In the genomic region with DNA sequence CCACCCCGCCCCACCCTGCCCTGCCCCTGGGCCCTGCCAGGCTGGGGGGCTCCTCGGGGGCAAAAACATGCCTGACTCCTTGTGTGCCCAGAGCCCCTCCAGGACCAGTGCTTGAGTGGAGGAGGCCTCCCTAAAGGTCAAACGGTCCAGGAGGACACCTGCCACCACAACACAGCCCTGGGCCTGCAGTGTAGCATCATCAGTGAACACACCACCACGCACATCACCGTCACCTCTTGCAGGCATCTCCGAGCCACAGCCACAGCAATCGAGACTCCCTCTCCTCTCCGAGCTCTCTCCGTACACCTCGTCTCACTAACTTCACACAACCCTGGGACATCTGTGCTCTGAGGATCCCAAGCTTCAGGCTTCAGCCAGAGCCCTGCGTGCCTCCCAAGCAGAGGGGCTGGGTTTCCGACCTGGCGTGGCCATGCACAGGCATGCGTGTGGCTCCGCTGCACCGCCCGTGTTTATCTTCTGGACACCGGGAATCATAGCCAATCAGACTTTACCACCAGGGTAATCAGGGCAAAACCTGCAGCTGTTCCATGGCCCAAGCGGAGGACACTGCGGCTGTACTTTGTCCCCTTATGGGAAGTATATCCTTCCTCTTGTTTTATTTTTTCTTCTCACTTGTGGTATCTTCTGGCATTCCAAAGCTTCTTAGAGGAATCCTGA, we compare ENCODE assay signal across 31 cellular contexts. TPM values are rescaled to one million over a fixed set of nuclear protein-coding genes. Genes with fewer than 3 reads are reported as not detected.
A peak's percentile ranks its signal among the peaks of the same experiment; 100 is the strongest.
DNase-seq lines count a peak whose midpoint lies in the region; ATAC-seq and TF ChIP-seq lines count a peak whose summit lies in the region.
"Had no signal": no experiment of that assay in that cellular context is flagged by ENCODE, and none has a peak within 500 bp of the region (broad histone marks: within the 10 kb centered on the region; RNA-seq: fewer than 3 reads in every experiment).

No MANE protein-coding gene starts in this region.

- no peak overlapping the region for H3K4me2 ChIP-seq in SK-N-SH
- peak overlapping the region; percentile 41 for H3K4me2 ChIP-seq in hepatocyte
- no peak overlapping the region for H3K4me2 ChIP-seq in Karpas-422 (ENCODE audit: low read depth, low read length, poor library complexity, severe bottlenecking)
- no peak overlapping the region for H3K4me2 ChIP-seq in mesendoderm (ENCODE audit: low read length)

- no peaks in the 10 kb centered on the region for H3K9me2 ChIP-seq in SK-N-SH
- no peaks in the 10 kb centered on the region for H3K9me2 ChIP-seq in hepatocyte (replicated peaks; ENCODE audit: insufficient read depth)
- H3K9me2 ChIP-seq in Karpas-422 (replicated peaks; ENCODE audit: insufficient read depth, low read length), result no peaks in the 10 kb centered on the region

- H3K4ac ChIP-seq in mesendoderm (ENCODE audit: low read depth, low read length), result no peak overlapping the region

- H3K27ac ChIP-seq in SK-N-SH (ENCODE audit: low read depth in 2 of 2, low read length in 1 of 2) (no peak overlapping the region), hepatocyte (peak overlapping the region; percentile 92), Karpas-422 (ENCODE audit: low read length) (no peak overlapping the region), mesendoderm (ENCODE audit: low read depth, low read length) (no peak overlapping the region)
- H3K27ac ChIP-seq: 22Rv1, lower lobe of right lung had no signal

- POLR2A ChIA-PET in SK-N-SH (lab: Yijun Ruan, JAX), result no interaction called here

- TF ChIP-seq EP300 in SK-N-SH (IDR thresholded peaks at IDR 0.05; ENCODE audit: borderline replicate concordance in 1 of 2, low read depth in 1 of 2, low read length in 1 of 2), result no peak

- WGBS in SK-N-SH (ENCODE audit: low lambda C conversion rate), result 76% methylated on average over 17 of the region's 20 CpGs
- 58% methylated on average over 18 of the region's 20 CpGs for WGBS in hepatocyte (ENCODE audit: low lambda C conversion rate, missing lambda C conversion rate)
- no CpG with 5 or more reads among the region's 20 CpGs for WGBS in mesendoderm (ENCODE audit: extremely low coverage, insufficient coverage, low lambda C conversion rate)

- no peak for TF ChIP-seq CTCF in SK-N-SH (IDR thresholded peaks at IDR 0.05)
- no peak for TF ChIP-seq CTCF in hepatocyte (IDR thresholded peaks at IDR 0.05; ENCODE audit: poor library complexity)

- no peak overlapping the region for H2AK5ac ChIP-seq in mesendoderm (ENCODE audit: low read length)

- no peak for TF ChIP-seq RAD21 in SK-N-SH (IDR thresholded peaks at IDR 0.05; ENCODE audit: low read length)

- H3K9me3 ChIP-seq in SK-N-SH, result no peaks in the 10 kb centered on the region
- no peaks in the 10 kb centered on the region for H3K9me3 ChIP-seq in hepatocyte (ENCODE audit: low read depth)
- H3K9me3 ChIP-seq in Karpas-422 (ENCODE audit: low read length), result no peaks in the 10 kb centered on the region
- H3K9me3 ChIP-seq: lower lobe of right lung, MG63 had no signal

- no peak overlapping the region for H4K5ac ChIP-seq in mesendoderm (ENCODE audit: low read length)

- H3K4me1 ChIP-seq in SK-N-SH (ENCODE audit: control insufficient read depth in 1 of 2, insufficient read depth in 2 of 2, low read depth in 1 of 2, low read length in 1 of 2) (peaks cover 0 to 30% of the 10 kb centered on the region in 2 experiments; a peak in 1 of 4 replicates), hepatocyte (ENCODE audit: insufficient read depth) (peaks cover 23% of the 10 kb centered on the region), Karpas-422 (ENCODE audit: low read length) (no peaks in the 10 kb centered on the region), mesendoderm (ENCODE audit: control insufficient read depth, low read depth, low read length) (no peaks in the 10 kb centered on the region)
- H3K4me1 ChIP-seq: lower lobe of right lung had no signal

- H3K4me3 ChIP-seq in SK-N-SH (ENCODE audit: low read depth in 2 of 2, low read length in 1 of 2), result no peak overlapping the region
- H3K4me3 ChIP-seq in hepatocyte, result no peak overlapping the region
- no peak overlapping the region for H3K4me3 ChIP-seq in Karpas-422 (ENCODE audit: low read length)
- no peak overlapping the region for H3K4me3 ChIP-seq in mesendoderm (ENCODE audit: low read length)
- H3K4me3 ChIP-seq: lower lobe of right lung, MG63 had no signal

- in situ Hi-C loops in G401 (cut with HindIII; ENCODE audit: low sequenced_read_pairs), result no loop called here

- H3K36me3 ChIP-seq in SK-N-SH (replicated peaks in 1 of 2; ENCODE audit: control insufficient read depth in 1 of 2, insufficient read depth in 2 of 2, low read length in 1 of 2) (no peaks in the 10 kb centered on the region), hepatocyte (replicated peaks; ENCODE audit: insufficient read depth, low read depth) (no peaks in the 10 kb centered on the region), Karpas-422 (ENCODE audit: insufficient read depth, low read length) (no peaks in the 10 kb centered on the region), mesendoderm (ENCODE audit: control insufficient read depth, insufficient read depth, low read length) (no peaks in the 10 kb centered on the region)
- H3K36me3 ChIP-seq: lower lobe of right lung, MG63 had no signal

- H4K20me1 ChIP-seq in SK-N-SH (ENCODE audit: insufficient read depth) (no peaks in the 10 kb centered on the region), hepatocyte (ENCODE audit: insufficient read depth, poor library complexity, severe bottlenecking) (no peaks in the 10 kb centered on the region), Karpas-422 (ENCODE audit: insufficient read depth, low read depth, low read length) (no peaks in the 10 kb centered on the region)

- no peak overlapping the region for H3K9ac ChIP-seq in SK-N-SH
- no peak overlapping the region for H3K9ac ChIP-seq in Karpas-422 (ENCODE audit: low read length)
- no peak overlapping the region for H3K9ac ChIP-seq in mesendoderm (ENCODE audit: low read length)

- CTCF ChIA-PET in SK-N-SH (lab: Yijun Ruan, JAX), result no interaction called here

- no peaks in the 10 kb centered on the region for H3F3A ChIP-seq in SK-N-SH (replicated peaks; ENCODE audit: insufficient read depth)

- ATAC-seq in SK-N-SH treated with all-trans-retinoic acid at 6 μM for 48 hours, result no peak
- ATAC-seq: activated CD8-positive, alpha-beta T cell treated with anti-CD3 and anti-CD28 coated beads for 36 hours; HCT116; lower lobe of right lung; right cardiac atrium had no signal

- no peak overlapping the region for H3K23ac ChIP-seq in mesendoderm (ENCODE audit: low read length)

- H3K27me3 ChIP-seq in SK-N-SH (ENCODE audit: insufficient read depth), result no peaks in the 10 kb centered on the region
- peaks cover 4% of the 10 kb centered on the region for H3K27me3 ChIP-seq in hepatocyte
- no peaks in the 10 kb centered on the region for H3K27me3 ChIP-seq in Karpas-422 (ENCODE audit: low read length)
- peaks cover 4% of the 10 kb centered on the region for H3K27me3 ChIP-seq in mesendoderm (ENCODE audit: insufficient read depth, low read length, poor library complexity)

- H2AFZ ChIP-seq in SK-N-SH (ENCODE audit: low read depth), result no peak overlapping the region
- no peak overlapping the region for H2AFZ ChIP-seq in hepatocyte
- H2AFZ ChIP-seq in Karpas-422 (ENCODE audit: low read length), result no peak overlapping the region

- no peak overlapping the region for H2BK15ac ChIP-seq in mesendoderm (replicated peaks; ENCODE audit: low read depth)

- H2BK120ac ChIP-seq in mesendoderm (ENCODE audit: low read depth, low read length), result no peak overlapping the region

- H3K79me2 ChIP-seq in SK-N-SH (ENCODE audit: insufficient read depth) (no peaks in the 10 kb centered on the region), hepatocyte (peaks cover 21% of the 10 kb centered on the region), Karpas-422 (ENCODE audit: low read length) (no peaks in the 10 kb centered on the region), mesendoderm (ENCODE audit: control insufficient read depth, insufficient read depth, low read length) (no peaks in the 10 kb centered on the region)

- H3K18ac ChIP-seq in mesendoderm (ENCODE audit: low read length), result no peak overlapping the region

- no peaks in the 10 kb centered on the region for H3K79me1 ChIP-seq in mesendoderm (ENCODE audit: low read length)

- H3K56ac ChIP-seq in mesendoderm (ENCODE audit: low read length), result no peak overlapping the region

- H4K8ac ChIP-seq in mesendoderm (ENCODE audit: low read depth, low read length), result no peak overlapping the region

- DNase-seq in SK-N-SH, result peak; percentile 30
- peak; percentile 81 for DNase-seq in hepatocyte (ENCODE audit: low spot score)
- DNase-seq in myocyte (ENCODE audit: low read depth), result peak; percentile 15
- no peak for DNase-seq in Karpas-422
- no peak for DNase-seq in NCI-H146 (lab: John Stamatoyannopoulos, UW)
- no peak for DNase-seq in mesendoderm
- DNase-seq in G401 (ENCODE audit: low spot score), result no peak
- DNase-seq: activated CD8-positive, alpha-beta T cell treated with anti-CD3 and anti-CD28 coated beads for 36 hours; activated naive CD4-positive, alpha-beta T cell treated with anti-CD3 and anti-CD28 coated beads for 36 hours; C1 segment of cervical spinal cord; central memory CD4-positive, alpha-beta T cell; dermis blood vessel endothelial cell; DMS53; endodermal cell; islet precursor cell; MG63; NCI-H1105; NCI-H1930; NCI-H510A treated with DMSO at 0.1 percent for 48 hours; SHP77; stimulated activated CD4-positive, alpha-beta T cell treated with anti-CD3 and anti-CD28 coated beads, Interleukin-4, amount 100 ng/mL, for 4 hours; T-helper 9 cell; trophoblast cell had no signal

- H2BK5ac ChIP-seq in mesendoderm (ENCODE audit: low read length), result no peak overlapping the region

TF ChIP-seq in SK-N-SH treated with all-trans-retinoic acid at 6 μM for 48 hours, 23 proteins besides CTCF, POLR2A, EP300 and RAD21 (continues in another document):
- no peak for TF ChIP-seq ZNF8 (CRISPR knock-in tag; IDR thresholded peaks at IDR 0.05)
- TF ChIP-seq, protein P1, sequence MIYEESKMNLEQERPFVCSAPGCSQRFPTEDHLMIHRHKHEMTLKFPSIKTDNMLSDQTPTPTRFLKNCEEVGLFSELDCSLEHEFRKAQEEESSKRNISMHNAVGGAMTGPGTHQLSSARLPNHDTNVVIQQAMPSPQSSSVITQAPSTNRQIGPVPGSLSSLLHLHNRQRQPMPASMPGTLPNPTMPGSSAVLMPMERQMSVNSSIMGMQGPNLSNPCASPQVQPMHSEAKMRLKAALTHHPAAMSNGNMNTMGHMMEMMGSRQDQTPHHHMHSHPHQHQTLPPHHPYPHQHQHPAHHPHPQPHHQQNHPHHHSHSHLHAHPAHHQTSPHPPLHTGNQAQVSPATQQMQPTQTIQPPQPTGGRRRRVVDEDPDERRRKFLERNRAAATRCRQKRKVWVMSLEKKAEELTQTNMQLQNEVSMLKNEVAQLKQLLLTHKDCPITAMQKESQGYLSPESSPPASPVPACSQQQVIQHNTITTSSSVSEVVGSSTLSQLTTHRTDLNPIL (CRISPR knock-in tag; IDR thresholded peaks at IDR 0.05; ENCODE audit: low read depth), result no peak

RNA-seq across cellular contexts. Expression of a gene that starts 6.2 kb away (rescaled TPM):
- polyA plus RNA-seq in SK-N-SH (2012; rRNA removed) (0.03 TPM in 1 of 2 replicates, not detected in the other), hepatocyte (18.4 and 27.6 TPM in 2 replicates)
- 0.01 TPM in 2 replicates for polyA plus RNA-seq in SK-N-SH (2012; cell fraction: cytosol; rRNA removed)
- polyA plus RNA-seq in SK-N-SH (2012; cell fraction: nucleus; rRNA removed), result not detected in 2 replicates
- total RNA-seq in hepatocyte (51.1 and 51.3 TPM in 2 replicates), myocyte (not detected in 2 replicates)
- not detected for polyA plus RNA-seq in myocyte (2012)
- not detected in 2 replicates for total RNA-seq in Karpas-422 (2014; rRNA removed; shearing (Covaris generic); ENCODE audit: low replicate concordance)
- polyA plus RNA-seq in mesendoderm (2013, experiment 1 of 2), result 1.6 TPM
- 1.6 TPM for polyA plus RNA-seq in mesendoderm (2013, experiment 2 of 2)
- total RNA-seq in G401 (2014; rRNA removed; shearing (Covaris generic)), result not detected in 2 replicates
- total RNA-seq: activated CD8-positive, alpha-beta T cell treated with anti-CD3 and anti-CD28 coated beads for 36 hours; activated naive CD4-positive, alpha-beta T cell treated with anti-CD3 and anti-CD28 coated beads for 36 hours; dermis blood vessel endothelial cell; fibroblast of villous mesenchyme; mononuclear cell had no signal
- polyA plus RNA-seq: IgD-negative memory B cell had no signal

Comparison
In these comparisons a context has a peak if more than half of its experiments do, and no peak if none do; other contexts are left out.
1. DNase-seq: peak in SK-N-SH (single experiment), hepatocyte (single experiment) and myocyte (single experiment); none in Karpas-422 (single experiment), NCI-H146 (single experiment), mesendoderm (single experiment) and G401 (single experiment).
2. RNA of a gene that starts 6.2 kb away (total RNA-seq): 51.1 to 51.3 TPM in hepatocyte; not detected in myocyte, not detected in Karpas-422 and not detected in G401; every median in the first group is over 10 times any median in the second.